ENCODE assay signal across 23 cellular contexts in the genomic region with DNA sequence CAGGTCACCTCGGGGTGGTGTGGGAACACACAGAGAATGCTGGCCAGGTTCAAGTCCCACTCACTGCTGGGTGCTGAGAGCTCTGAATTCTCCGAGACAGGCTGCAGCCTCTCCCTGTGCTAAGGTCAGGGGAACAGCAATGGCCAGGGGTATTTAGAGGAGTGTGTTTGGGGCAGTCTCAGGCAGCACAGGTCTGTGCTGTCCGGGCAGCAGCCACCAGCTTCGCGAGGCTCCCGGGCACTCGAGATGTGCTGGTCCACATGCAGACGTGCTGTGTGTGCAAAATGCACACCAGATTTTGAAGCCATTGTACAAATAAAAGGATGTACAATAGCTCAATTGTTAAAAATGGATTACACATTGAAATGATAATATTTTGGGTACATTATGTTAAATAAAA. TPM values are rescaled to one million over a fixed set of nuclear protein-coding genes. Genes with fewer than 3 reads are reported as not detected.
DNase-seq lines count a peak whose midpoint lies in the region; ATAC-seq and TF ChIP-seq lines count a peak whose summit lies in the region.
"Had no signal": no experiment of that assay in that cellular context is flagged by ENCODE, and none has a peak within 500 bp of the region (broad histone marks: within the 10 kb centered on the region; RNA-seq: fewer than 3 reads in every experiment).

No MANE protein-coding gene starts in this region.

- H3K27ac ChIP-seq in RWPE1 (peak overlapping the region; percentile 100), hepatocyte (no peak overlapping the region)
- H3K27ac ChIP-seq: cardiac muscle cell, foreskin keratinocyte, GM23248, left lung, testis had no signal

- H3K4me2 ChIP-seq in hepatocyte, result peak overlapping the region; percentile 77

- CTCF ChIA-PET in RWPE1 (lab: Yijun Ruan, JAX), result interaction anchor here (0.9 kb wide), 1 partner anchor 15 kb away, joined by 5 read pairs; no protein-coding TSS in a partner anchor

- H3K27ac Mint-ChIP-seq in stimulated activated naive CD8-positive, alpha-beta T cell treated with anti-CD3 and anti-CD28 coated beads, Interleukin-15, Interleukin-2, amounts not matched to agents 100 ng/mL and 50 ng/mL, for 24 hours, result peak overlapping the region; percentile 67
- H3K27ac Mint-ChIP-seq: HFFc6, mesothelial cell of epicardium had no signal

- no peaks in the 10 kb centered on the region for H3K9me3 ChIP-seq in hepatocyte (ENCODE audit: low read depth)
- H3K9me3 ChIP-seq: Caco-2, left lung, testis had no signal

- ATAC-seq in stimulated activated naive CD8-positive, alpha-beta T cell treated with anti-CD3 and anti-CD28 coated beads, Interleukin-15, Interleukin-2, amounts not matched to agents 100 U/mL and 50 U/mL, for 24 hours, result no peak
- ATAC-seq in GM18498 (IDR thresholded peaks at IDR 0.05; ENCODE audit: unreplicated experiment), result no peak
- ATAC-seq: foreskin keratinocyte, left lung had no signal

- H3K4me3 ChIP-seq in hepatocyte, result no peak overlapping the region
- H3K4me3 ChIP-seq: cardiac muscle cell, GM23248, left lung, testis had no signal

- H3K4me1 ChIP-seq in hepatocyte (ENCODE audit: insufficient read depth), result peaks cover 71% of the 10 kb centered on the region

- H3K36me3 Mint-ChIP-seq in stimulated activated naive CD8-positive, alpha-beta T cell treated with anti-CD3 and anti-CD28 coated beads, Interleukin-15, Interleukin-2, amounts not matched to agents 100 ng/mL and 50 ng/mL, for 24 hours (ENCODE audit: low read depth), result peaks cover 21% of the 10 kb centered on the region

- no peaks in the 10 kb centered on the region for H3K9me2 ChIP-seq in hepatocyte (replicated peaks; ENCODE audit: insufficient read depth)

- H3K9me3 Mint-ChIP-seq in stimulated activated naive CD8-positive, alpha-beta T cell treated with anti-CD3 and anti-CD28 coated beads, Interleukin-15, Interleukin-2, amounts not matched to agents 100 ng/mL and 50 ng/mL, for 24 hours, result no peaks in the 10 kb centered on the region
- H3K9me3 Mint-ChIP-seq: HFFc6, mesothelial cell of epicardium had no signal

- no peak for TF ChIP-seq CTCF in RWPE1 (conservative IDR thresholded peaks at IDR 0.05; ENCODE audit: low read depth)
- TF ChIP-seq CTCF in hepatocyte (IDR thresholded peaks at IDR 0.05; ENCODE audit: poor library complexity), result no peak

- no peak for DNase-seq in stimulated activated naive CD8-positive, alpha-beta T cell treated with anti-CD3 and anti-CD28 coated beads, Interleukin-15, Interleukin-2, amounts not matched to agents 100 U/mL and 50 U/mL, for 24 hours
- no peak for DNase-seq in RWPE1 (ENCODE audit: low spot score)
- DNase-seq in hepatocyte (ENCODE audit: low spot score), result no peak
- DNase-seq in stimulated activated CD8-positive, alpha-beta memory T cell treated with anti-CD3 and anti-CD28 coated beads, Interleukin-4, amount 100 ng/mL, for 48 hours, result no peak
- no peak for DNase-seq in activated CD8-positive, alpha-beta memory T cell treated with anti-CD3 and anti-CD28 coated beads for 24 hours
- DNase-seq in NCI-H1694 treated with DMSO at 0.1 percent for 48 hours (lab: John Stamatoyannopoulos, UW), result no peak
- DNase-seq: Caco-2, foreskin keratinocyte, GM23248, HFFc6, KBM-7, NCI-H1930, NCI-H226, SHP77, testis had no signal

- 85% methylated on average over 8 of the region's 8 CpGs for whole genome bisulfite sequencing in hepatocyte (ENCODE audit: low lambda C conversion rate, missing lambda C conversion rate)

- H2AFZ ChIP-seq in hepatocyte, result no peak overlapping the region
- H2AFZ ChIP-seq: GM23248 had no signal

- H3K27me3 ChIP-seq in hepatocyte, result no peaks in the 10 kb centered on the region
- H3K27me3 ChIP-seq: cardiac muscle cell, foreskin keratinocyte, left lung, testis had no signal

- H4K20me1 ChIP-seq in hepatocyte (ENCODE audit: insufficient read depth, poor library complexity, severe bottlenecking), result peaks cover 80% of the 10 kb centered on the region

- peaks cover 100% of the 10 kb centered on the region for H3K79me2 ChIP-seq in hepatocyte

- POLR2A ChIA-PET in RWPE1 (lab: Yijun Ruan, JAX; ENCODE audit: low non-redundant PET), result no interaction called here

- H3K4me1 Mint-ChIP-seq in stimulated activated naive CD8-positive, alpha-beta T cell treated with anti-CD3 and anti-CD28 coated beads, Interleukin-15, Interleukin-2, amounts not matched to agents 100 ng/mL and 50 ng/mL, for 24 hours (ENCODE audit: low read depth), result peaks cover 93% of the 10 kb centered on the region

- no peak overlapping the region for H3K4me3 Mint-ChIP-seq in stimulated activated naive CD8-positive, alpha-beta T cell treated with anti-CD3 and anti-CD28 coated beads, Interleukin-15, Interleukin-2, amounts not matched to agents 100 ng/mL and 50 ng/mL, for 24 hours
- H3K4me3 Mint-ChIP-seq: HFFc6, mesothelial cell of epicardium had no signal

- no peaks in the 10 kb centered on the region for H3K27me3 Mint-ChIP-seq in stimulated activated naive CD8-positive, alpha-beta T cell treated with anti-CD3 and anti-CD28 coated beads, Interleukin-15, Interleukin-2, amounts not matched to agents 100 ng/mL and 50 ng/mL, for 24 hours

- no peaks in the 10 kb centered on the region for H3K36me3 ChIP-seq in hepatocyte (replicated peaks; ENCODE audit: insufficient read depth, low read depth)
- H3K36me3 ChIP-seq: cardiac muscle cell, left lung had no signal

RNA-seq across cellular contexts. Expression of gene NHERF1, which starts 7.1 kb away (rescaled TPM):
- total RNA-seq in hepatocyte, result 263 and 269 TPM in 2 replicates
- 712 and 763 TPM in 2 replicates for polyA plus RNA-seq in hepatocyte

RNA-seq across cellular contexts. Expression of gene RAB37, which starts 18.5 kb away (rescaled TPM):
- total RNA-seq in hepatocyte, result 5.9 and 6.1 TPM in 2 replicates
- polyA plus RNA-seq in hepatocyte, result 7.0 and 11.8 TPM in 2 replicates
- total RNA-seq: Daoy, epithelial cell of proximal tubule, foreskin keratinocyte had no signal
- polyA plus RNA-seq: foreskin keratinocyte, GM23248, neural cell had no signal

RNA-seq across cellular contexts. Expression of gene NAT9, which starts 20.6 kb away (rescaled TPM):
- total RNA-seq in hepatocyte, result 28.6 and 29.2 TPM in 2 replicates
- polyA plus RNA-seq in hepatocyte, result 34.8 and 62.9 TPM in 2 replicates

RNA-seq across cellular contexts. Expression of gene CD300LF, which starts 42.8 kb away (rescaled TPM):
- 0.32 TPM in 1 of 2 replicates, not detected in the other for total RNA-seq in hepatocyte
- 0.44 and 0.85 TPM in 2 replicates for polyA plus RNA-seq in hepatocyte
- total RNA-seq: cardiac muscle cell, Daoy, epithelial cell of proximal tubule, foreskin keratinocyte, GM23248, HFFc6, mesothelial cell of epicardium had no signal
- polyA plus RNA-seq: cardiac muscle cell, foreskin keratinocyte, GM23248, neural cell had no signal
